11 cellular contexts compared by ENCODE assay signal in genomic region chrY:14490226-14490625, GRCh38. TPM values are rescaled to one million over a fixed set of nuclear protein-coding genes. Genes with fewer than 3 reads are reported as not detected.
"Had no signal": no experiment of that assay in that cellular context is flagged by ENCODE, and none has a peak within 500 bp of the region (broad histone marks: within the 10 kb centered on the region; RNA-seq: fewer than 3 reads in every experiment).

No MANE protein-coding gene starts in this region.

- H3K27ac Mint-ChIP-seq: HFFc6, IgD-negative memory B cell had no signal

- H3K27me3 Mint-ChIP-seq: IgD-negative memory B cell had no signal

- H3K4me1 ChIP-seq: HAP-1 had no signal

- FAIRE-seq: HepG2 had no signal

- H3K9me3 ChIP-seq: HAP-1 had no signal

- H3K4me2 ChIP-seq: KMS-11 had no signal

- H3K4me1 Mint-ChIP-seq: IgD-negative memory B cell had no signal

- ATAC-seq: HCT116, HepG2 had no signal

- H3K36me3 ChIP-seq: HAP-1 had no signal

- H2AFZ ChIP-seq: GM23248 had no signal

- H3K9me3 Mint-ChIP-seq: HFFc6, IgD-negative memory B cell had no signal

- DNase-seq: GM23248, GOT3, H7, HFFc6, KBM-7 had no signal

- H3K4me3 Mint-ChIP-seq: HFFc6, IgD-negative memory B cell had no signal

- H3K27ac ChIP-seq: GM23248, HL-60, KMS-11 had no signal

- H3K9ac ChIP-seq: GM23248, KMS-11 had no signal

- H3K4me3 ChIP-seq: GM23248, HAP-1 had no signal

RNA-seq across cellular contexts. Expression of gene NLGN4Y, which starts 34.1 kb away (rescaled TPM):
- total RNA-seq: H7 had no signal
- polyA plus RNA-seq: IgD-negative memory B cell had no signal
